8 cellular contexts compared by ENCODE assay signal in the genomic region with DNA sequence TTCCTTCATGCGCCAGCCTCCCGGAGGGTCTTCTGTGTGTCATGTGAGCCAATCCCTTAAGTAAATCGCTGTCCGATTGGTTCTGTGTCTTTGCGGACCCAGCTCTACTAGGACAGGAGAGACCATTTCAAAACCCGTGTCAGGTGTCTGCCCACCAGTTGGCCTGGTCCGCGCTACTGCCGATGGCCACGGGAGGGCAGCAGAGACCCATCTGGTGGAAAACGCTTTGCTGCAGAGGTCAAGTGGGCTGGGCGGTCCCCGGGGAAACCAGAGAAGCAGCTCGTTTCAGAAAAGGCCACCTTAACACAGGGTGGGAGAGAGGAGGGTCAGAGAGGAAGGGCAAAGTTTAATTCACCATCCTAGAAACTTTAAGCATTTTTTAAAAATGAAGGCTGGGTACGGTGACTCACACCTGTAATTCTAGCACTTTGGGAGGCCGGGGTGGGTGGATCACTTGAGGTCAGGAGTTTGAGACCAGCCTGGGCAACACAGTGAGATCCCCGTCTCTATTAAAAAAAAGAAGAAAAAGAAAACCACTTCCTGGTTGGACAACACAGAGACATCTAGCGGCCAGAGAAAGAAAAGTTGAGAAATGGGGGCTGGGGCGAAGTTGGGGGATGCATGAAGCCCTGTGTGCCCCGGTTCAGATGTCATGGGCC. TPM values are rescaled to one million over a fixed set of nuclear protein-coding genes. Genes with fewer than 3 reads are reported as not detected.
DNase-seq lines count a peak whose midpoint lies in the region; ATAC-seq and TF ChIP-seq lines count a peak whose summit lies in the region.

No MANE protein-coding gene starts in this region.

- DNase-seq in CD4-positive, alpha-beta memory T cell, result peak; percentile 48 to 68 (median 61)
- DNase-seq in NCI-H1417 treated with DMSO at 0.1 percent for 48 hours (lab: John Stamatoyannopoulos, UW), result peak; percentile 45
- peak; percentile 52 to 74 (median 56) for DNase-seq in T-helper 17 cell
- DNase-seq in adipocyte (ENCODE audit: low read depth), result peak; percentile 90
- peak; percentile 88 for DNase-seq in left cardiac atrium
- peak; percentile 56 for DNase-seq in putamen (ENCODE audit: low spot score)
- peak; percentile 86 to 91 for DNase-seq in uterus

- peak in 1 of 2 donors; percentile 18 for TF ChIP-seq POLR2A in uterus (IDR thresholded peaks at IDR 0.05)

- H3K27ac Mint-ChIP-seq in CD4-positive, alpha-beta memory T cell, result peak overlapping the region in 6 of 7 donors; percentile 19 to 85 (median 82)
- no peak overlapping the region for H3K27ac Mint-ChIP-seq in T-helper 17 cell

- no peaks in the 10 kb centered on the region for H3K27me3 Mint-ChIP-seq in CD4-positive, alpha-beta memory T cell
- H3K27me3 Mint-ChIP-seq in T-helper 17 cell, result no peaks in the 10 kb centered on the region

- no peak overlapping the region for H3K27ac ChIP-seq in CD4-positive, alpha-beta memory T cell (ENCODE audit: low read depth, low read length)
- no peak overlapping the region for H3K27ac ChIP-seq in uterus

- H3K36me3 ChIP-seq in CD4-positive, alpha-beta memory T cell (ENCODE audit: insufficient read depth, low read length), result no peaks in the 10 kb centered on the region
- H3K36me3 ChIP-seq in adipocyte (ENCODE audit: control insufficient read depth, insufficient read depth, low read length, severe bottlenecking), result no peaks in the 10 kb centered on the region
- H3K36me3 ChIP-seq in uterus, result no peaks in the 10 kb centered on the region

- H3K27me3 ChIP-seq in CD4-positive, alpha-beta memory T cell (ENCODE audit: insufficient read depth, low read length), result no peaks in the 10 kb centered on the region
- H3K27me3 ChIP-seq in adipocyte (replicated peaks; ENCODE audit: control insufficient read depth, insufficient read depth, low read length) (peaks cover 3% of the 10 kb centered on the region), uterus (no peaks in the 10 kb centered on the region)

- peaks cover 9% of the 10 kb centered on the region for H3K4me1 ChIP-seq in CD4-positive, alpha-beta memory T cell (ENCODE audit: insufficient read depth, low read length)
- H3K4me1 ChIP-seq in adipocyte (ENCODE audit: control insufficient read depth, insufficient read depth, low read length) (peaks cover 19% of the 10 kb centered on the region), uterus (no peaks in the 10 kb centered on the region)

- H3K36me3 Mint-ChIP-seq in CD4-positive, alpha-beta memory T cell, result no peaks in the 10 kb centered on the region
- no peaks in the 10 kb centered on the region for H3K36me3 Mint-ChIP-seq in T-helper 17 cell (ENCODE audit: low read depth)

- TF ChIP-seq CTCF in uterus (IDR thresholded peaks at IDR 0.05), result peak; percentile 91 to 99 (median 96)

- peaks cover 0 to 2% (median 0%) of the 10 kb centered on the region in 8 donors for H3K9me3 Mint-ChIP-seq in CD4-positive, alpha-beta memory T cell

- CTCF ChIA-PET in CD4-positive, alpha-beta memory T cell (lab: Charles Lee; ENCODE audit: partially characterized antibody), result interaction anchor here (1.0 to 2.7 kb wide), 8 partner anchors 10 to 104 kb away, joined by 3 to 26 read pairs (median 4); partner anchors contain the start of gene ZDHHC7

- H3K4me3 Mint-ChIP-seq in CD4-positive, alpha-beta memory T cell, result peak overlapping the region; percentile 48 to 89 (median 80)
- H3K4me3 Mint-ChIP-seq in T-helper 17 cell, result peak overlapping the region; percentile 79

- H3K4me3 ChIP-seq in CD4-positive, alpha-beta memory T cell (ENCODE audit: low read length in 2 of 2), result peak overlapping the region in 1 of 2 donors; percentile 6
- peak overlapping the region; percentile 32 for H3K4me3 ChIP-seq in adipocyte (ENCODE audit: low read length)
- H3K4me3 ChIP-seq in uterus, result no peak overlapping the region

- H3K9me3 ChIP-seq in CD4-positive, alpha-beta memory T cell (ENCODE audit: control insufficient read depth in 1 of 2, low read length in 2 of 2), result no peaks in the 10 kb centered on the region
- no peaks in the 10 kb centered on the region for H3K9me3 ChIP-seq in T-helper 17 cell (ENCODE audit: control insufficient read depth, low read length, poor library complexity, severe bottlenecking)
- H3K9me3 ChIP-seq in adipocyte (ENCODE audit: control insufficient read depth, low read length), result no peaks in the 10 kb centered on the region
- no peaks in the 10 kb centered on the region for H3K9me3 ChIP-seq in uterus

- intact Hi-C loops in CD4-positive, alpha-beta memory T cell (cut with micrococcal nuclease), result no loop called here
- intact Hi-C loops in left cardiac atrium (cut with DNase I) (loop anchor here (5.0 to 10.0 kb wide), 2 partner anchors 132 to 140 kb away; no protein-coding TSS in a partner anchor), uterus (cut with DNase I; ENCODE audit: low total_unique reads) (loop anchor here (10.0 kb wide), 1 partner anchor 140 kb away; no protein-coding TSS in a partner anchor)

- H3K4me1 Mint-ChIP-seq in CD4-positive, alpha-beta memory T cell, result peaks cover 3 to 13% (median 9%) of the 10 kb centered on the region in 4 donors
- peaks cover 5% of the 10 kb centered on the region for H3K4me1 Mint-ChIP-seq in T-helper 17 cell

- peak overlapping the region; percentile 79 for H3K9ac ChIP-seq in adipocyte (ENCODE audit: low read length)

- peak; percentile 79 for ATAC-seq in GM21786 (IDR thresholded peaks at IDR 0.05; ENCODE audit: unreplicated experiment)
- ATAC-seq in T-helper 17 cell, result peak; percentile 89
- peak; percentile 88 to 91 for ATAC-seq in left cardiac atrium

- POLR2A ChIA-PET in CD4-positive, alpha-beta memory T cell (lab: Charles Lee; ENCODE audit: partially characterized antibody), result interaction anchor here (0.8 to 1.5 kb wide), 4 partner anchors 9 to 103 kb away, joined by 3 to 4 read pairs (median 4); partner anchors contain the start of gene ZDHHC7

RNA-seq across cellular contexts. Expression of gene CIBAR2, which starts 2.8 kb away (rescaled TPM):
- not detected for total RNA-seq in CD4-positive, alpha-beta memory T cell
- polyA plus RNA-seq in CD4-positive, alpha-beta memory T cell, result not detected
- total RNA-seq in T-helper 17 cell (not detected), left cardiac atrium (not detected), uterus (1 to 10 TPM in 1 of 4 donors, not detected in 3; 2.4 TPM)
